In the genomic region with DNA sequence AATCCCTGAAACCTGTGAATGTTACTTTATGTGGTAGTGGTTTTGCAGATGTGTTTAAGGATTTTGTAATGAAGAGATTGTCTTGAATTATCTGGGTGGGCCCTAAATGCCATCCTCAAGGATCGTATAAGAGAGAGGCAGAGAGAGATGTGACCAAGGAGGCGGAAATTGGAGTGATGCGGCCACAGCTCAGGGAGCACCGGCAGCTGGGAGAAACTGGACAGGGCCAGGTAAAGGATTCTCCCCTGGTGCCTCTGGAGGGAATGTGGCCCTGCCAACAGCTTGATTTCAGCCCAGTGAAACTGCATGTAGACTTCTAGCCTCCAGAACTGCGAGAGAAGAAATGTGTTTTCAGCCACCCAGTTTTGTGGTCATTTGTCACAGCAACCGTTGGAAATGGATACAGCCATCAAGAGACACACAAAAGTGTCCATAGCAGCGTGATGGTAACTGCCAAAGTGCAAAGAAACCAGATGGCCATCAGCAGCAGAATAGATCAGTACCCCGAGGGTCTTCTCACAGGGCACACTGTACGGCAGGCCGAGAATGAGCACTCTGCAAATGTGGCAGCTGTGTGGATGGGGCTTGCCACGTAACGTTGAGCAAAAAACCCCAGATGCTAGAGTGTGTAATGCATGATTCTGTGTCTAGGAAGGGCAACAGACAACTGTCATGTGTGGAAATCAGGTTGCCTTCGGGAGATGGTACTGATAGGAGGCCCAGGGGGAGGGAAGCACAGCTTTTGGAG, we compare ENCODE assay signal across 19 cellular contexts. TPM values are rescaled to one million over a fixed set of nuclear protein-coding genes. Genes with fewer than 3 reads are reported as not detected.
"Had no signal": no experiment of that assay in that cellular context is flagged by ENCODE, and none has a peak within 500 bp of the region (broad histone marks: within the 10 kb centered on the region; RNA-seq: fewer than 3 reads in every experiment).

No MANE protein-coding gene starts in this region.

- FAIRE-seq: astrocyte, bronchial epithelial cell, keratinocyte had no signal

- H3K4me3 Mint-ChIP-seq: activated T-helper 17 cell treated with anti-CD3 and anti-CD28 coated beads, Interleukin-2, amount 50 U/mL, for 72 hours; nephron progenitor cell; stimulated activated memory B cell treated with anti-CD40 and anti-IgM and Interleukin-4, amounts not matched to agents 10 μg/mL and 1 μg/mL and 100 μg/mL, for 72 hours had no signal

- H3K4me1 ChIP-seq: sigmoid colon, thyroid gland had no signal

- H3K27me3 Mint-ChIP-seq: activated T-helper 17 cell treated with anti-CD3 and anti-CD28 coated beads, Interleukin-2, amount 50 U/mL, for 72 hours had no signal

- H3K4me1 Mint-ChIP-seq: stimulated activated memory B cell treated with anti-CD40 and anti-IgM and Interleukin-4, amounts not matched to agents 10 μg/mL and 1 μg/mL and 100 μg/mL, for 72 hours had no signal

- H3K27ac ChIP-seq: epithelial cell of prostate, sigmoid colon, thyroid gland had no signal

- DNase-seq: activated CD4-positive, alpha-beta T cell treated with anti-CD3 and anti-CD28 coated beads, Interleukin-2, amount 50 U/mL, for 4 hours; activated naive CD4-positive, alpha-beta T cell treated with Interleukin-2 at 50 U/mL for 16 hours; activated T-cell treated with anti-CD3 and anti-CD28 coated beads for 4 hours; foreskin fibroblast; hippocampal formation; nephron progenitor cell; nucleus accumbens; sigmoid colon; stimulated activated CD4-positive, alpha-beta T cell treated with anti-CD3 and anti-CD28 coated beads, Interleukin-4, amount 100 ng/mL, for 4 hours; thyroid gland had no signal

- H3K4me3 ChIP-seq: lung, sigmoid colon, thyroid gland had no signal

- H3K27me3 ChIP-seq: sigmoid colon, thyroid gland had no signal

- H3K27ac Mint-ChIP-seq: activated T-helper 17 cell treated with anti-CD3 and anti-CD28 coated beads, Interleukin-2, amount 50 U/mL, for 72 hours; stimulated activated memory B cell treated with anti-CD40 and anti-IgM and Interleukin-4, amounts not matched to agents 10 μg/mL and 1 μg/mL and 100 μg/mL, for 72 hours had no signal

- H3K36me3 ChIP-seq: sigmoid colon, thyroid gland had no signal

- H3K9me3 Mint-ChIP-seq: activated T-helper 17 cell treated with anti-CD3 and anti-CD28 coated beads, Interleukin-2, amount 50 U/mL, for 72 hours had no signal

- H3K9me3 ChIP-seq: sigmoid colon, thyroid gland had no signal

- H3K36me3 Mint-ChIP-seq: stimulated activated memory B cell treated with anti-CD40 and anti-IgM and Interleukin-4, amounts not matched to agents 10 μg/mL and 1 μg/mL and 100 μg/mL, for 72 hours had no signal

RNA-seq across cellular contexts. Expression of a gene that starts 49.6 kb away (rescaled TPM):
- polyA plus RNA-seq: adipose tissue, keratinocyte, lung, urinary bladder had no signal
